Comparison of ENCODE assay signal across 9 cellular contexts in the genomic region with DNA sequence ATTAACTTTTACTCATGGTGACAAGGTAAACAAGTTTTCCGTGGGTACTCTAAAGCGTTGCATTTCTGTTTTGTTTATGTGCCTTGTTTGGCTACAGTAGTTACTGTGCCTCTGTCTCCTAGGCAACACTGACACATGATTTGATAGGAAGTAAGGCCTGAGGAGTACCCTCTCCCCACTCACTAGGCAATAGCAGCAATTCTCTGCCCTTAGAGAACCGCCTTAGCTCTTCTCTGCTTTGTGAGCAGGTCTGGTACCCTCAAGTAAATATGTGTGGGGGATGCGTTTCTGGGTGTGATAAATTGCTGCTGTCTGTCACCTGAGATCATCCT. TPM values are rescaled to one million over a fixed set of nuclear protein-coding genes. Genes with fewer than 3 reads are reported as not detected.
DNase-seq lines count a peak whose midpoint lies in the region; ATAC-seq, FAIRE-seq and TF ChIP-seq lines count a peak whose summit lies in the region.
"Had no signal": no experiment of that assay in that cellular context is flagged by ENCODE, and none has a peak within 500 bp of the region (broad histone marks: within the 10 kb centered on the region; RNA-seq: fewer than 3 reads in every experiment).

A gene with protein sequence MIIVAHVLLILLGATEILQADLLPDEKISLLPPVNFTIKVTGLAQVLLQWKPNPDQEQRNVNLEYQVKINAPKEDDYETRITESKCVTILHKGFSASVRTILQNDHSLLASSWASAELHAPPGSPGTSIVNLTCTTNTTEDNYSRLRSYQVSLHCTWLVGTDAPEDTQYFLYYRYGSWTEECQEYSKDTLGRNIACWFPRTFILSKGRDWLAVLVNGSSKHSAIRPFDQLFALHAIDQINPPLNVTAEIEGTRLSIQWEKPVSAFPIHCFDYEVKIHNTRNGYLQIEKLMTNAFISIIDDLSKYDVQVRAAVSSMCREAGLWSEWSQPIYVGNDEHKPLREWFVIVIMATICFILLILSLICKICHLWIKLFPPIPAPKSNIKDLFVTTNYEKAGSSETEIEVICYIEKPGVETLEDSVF (minus strand): TSS at position 76 of the 332 bp plus-strand sequence. CDS start 5,390 bp downstream, outside the sequence.

- peak; percentile 24 to 64 for ATAC-seq in activated naive CD4-positive, alpha-beta T cell treated with anti-CD3 and anti-CD28 coated beads, Interleukin-2, amount 50 U/mL, for 72 hours
- peak; percentile 61 to 69 for ATAC-seq in upper lobe of left lung (ENCODE audit: low FRiP score in 2 of 2)
- ATAC-seq in gastroesophageal sphincter: no peak

- no peak within 1 kb of the TSS for H3K4me3 Mint-ChIP-seq in activated naive CD4-positive, alpha-beta T cell treated with anti-CD3 and anti-CD28 coated beads, Interleukin-2, amount 10 ng/mL, durations not matched to agents 7 days and 5 days

- H3K14ac ChIP-seq in H1 (ENCODE audit: insufficient read length): no peak within 1 kb of the TSS

- H3K27ac Mint-ChIP-seq in activated naive CD4-positive, alpha-beta T cell treated with anti-CD3 and anti-CD28 coated beads, Interleukin-2, amount 50 U/mL, for 72 hours: peak within 1 kb of the TSS; percentile 1 to 48
- no peak within 1 kb of the TSS for H3K27ac Mint-ChIP-seq in activated naive CD4-positive, alpha-beta T cell treated with anti-CD3 and anti-CD28 coated beads, Interleukin-2, amount 10 ng/mL, durations not matched to agents 7 days and 5 days

- peak within 1 kb of the TSS in 1 of 2 experiments; percentile 52; a peak in 2 of 4 replicates for H3K4me2 ChIP-seq in H1 (ENCODE audit: insufficient read depth in 1 of 2, low read depth in 2 of 2, low read length in 2 of 2)

- H3K4me1 ChIP-seq in H1 (replicated peaks in 1 of 4; ENCODE audit: control insufficient read depth in 3 of 4, insufficient read depth in 4 of 4, low read length in 3 of 4) (peaks cover 0 to 6% (median 6%) of the 10 kb centered on the region in 4 experiments; a peak in 5 of 7 replicates), upper lobe of left lung (peaks cover 0 to 8% (median 0%) of the 10 kb centered on the region in 4 donors), gastroesophageal sphincter (no peaks in the 10 kb centered on the region)

- no peaks in the 10 kb centered on the region for H3K36me3 Mint-ChIP-seq in activated naive CD4-positive, alpha-beta T cell treated with anti-CD3 and anti-CD28 coated beads, Interleukin-2, amount 50 U/mL, for 72 hours
- no peaks in the 10 kb centered on the region for H3K36me3 Mint-ChIP-seq in activated naive CD4-positive, alpha-beta T cell treated with anti-CD3 and anti-CD28 coated beads, Interleukin-2, amount 10 ng/mL, durations not matched to agents 7 days and 5 days

- peak within 1 kb of the TSS; percentile 55 for H2AFZ ChIP-seq in H1 (ENCODE audit: low read length)

- TF ChIP-seq EP300 in H1 (IDR thresholded peaks at IDR 0.05; ENCODE audit: borderline replicate concordance in 1 of 2, low read depth in 2 of 2, low read length in 2 of 2): no peak
- TF ChIP-seq EP300 in upper lobe of left lung (IDR thresholded peaks at IDR 0.05): no peak
- TF ChIP-seq EP300 in gastroesophageal sphincter (IDR thresholded peaks at IDR 0.05): no peak

- H3K23me2 ChIP-seq in H1 (ENCODE audit: low read depth, low read length): no peaks in the 10 kb centered on the region

- TF ChIP-seq POLR2A in H1 (IDR thresholded peaks at IDR 0.05; ENCODE audit: control extremely low read depth in 1 of 2, low read depth in 2 of 2, low read length in 2 of 2) (no peak), upper lobe of left lung (IDR thresholded peaks at IDR 0.05) (no peak), gastroesophageal sphincter (IDR thresholded peaks at IDR 0.05) (no peak)

- no peak for TF ChIP-seq RAD21 in H1 (IDR thresholded peaks at IDR 0.05 in 1 of 2, conservative IDR thresholded peaks at IDR 0.05 in 1 of 2; ENCODE audit: low read depth in 2 of 2, low read length in 2 of 2)

- no peaks in the 10 kb centered on the region for H4K20me1 ChIP-seq in H1 (replicated peaks in 1 of 2; ENCODE audit: control insufficient read depth in 1 of 2, insufficient read depth in 2 of 2, low read length in 2 of 2)

- H3K23ac ChIP-seq in H1 (ENCODE audit: insufficient read length): no peak within 1 kb of the TSS

- in situ Hi-C loops in KBM-7 (cut with MboI; ENCODE audit: low pct_unique_long_range_greater_than_20kb, low sequenced_read_pairs): no loop called here

- no peak for DNase-seq in activated naive CD4-positive, alpha-beta T cell treated with anti-CD3 and anti-CD28 coated beads, Interleukin-2, amount 50 U/mL, for 72 hours (ENCODE audit: low spot score in 2 of 2)
- DNase-seq in activated naive CD4-positive, alpha-beta T cell treated with anti-CD3 and anti-CD28 coated beads, Interleukin-2, amount 50 U/mL, for 16 hours: no peak
- DNase-seq in KBM-7 (peak; percentile 19), H1 (ENCODE audit: low read depth in 1 of 2, low spot score in 2 of 2) (no peak), upper lobe of left lung (no peak), medulla oblongata (ENCODE audit: extremely low spot score) (no peak)
- no peak for DNase-seq in activated naive CD4-positive, alpha-beta T cell treated with anti-CD3 and anti-CD28 coated beads, Interleukin-2, amount 10 ng/mL, durations not matched to agents 7 days and 5 days

- peaks cover 5% of the 10 kb centered on the region for H3K27me3 Mint-ChIP-seq in activated naive CD4-positive, alpha-beta T cell treated with anti-CD3 and anti-CD28 coated beads, Interleukin-2, amount 10 ng/mL, durations not matched to agents 7 days and 5 days

- no peak within 1 kb of the TSS for H2AK5ac ChIP-seq in H1 (ENCODE audit: low read depth, low read length)

- H4K5ac ChIP-seq in H1 (ENCODE audit: insufficient read length, low read depth, low read length): no peak within 1 kb of the TSS

- no peak within 1 kb of the TSS for H4K8ac ChIP-seq in H1 (ENCODE audit: extremely low read depth, insufficient read depth, low read length)

- H3K79me1 ChIP-seq in H1 (ENCODE audit: low read depth, low read length): no peaks in the 10 kb centered on the region

- no peak within 1 kb of the TSS for H2BK5ac ChIP-seq in H1 (ENCODE audit: low read depth, low read length)

- H3K27ac ChIP-seq in H1 (ENCODE audit: low read depth, low read length) (peak within 1 kb of the TSS; percentile 62; the same call in 1 of the 2 replicates), upper lobe of left lung (peak within 1 kb of the TSS in 2 of 4 donors; percentile 12 to 23), gastroesophageal sphincter (no peak within 1 kb of the TSS)

- H3K9me3 Mint-ChIP-seq in activated naive CD4-positive, alpha-beta T cell treated with anti-CD3 and anti-CD28 coated beads, Interleukin-2, amount 50 U/mL, for 72 hours: no peaks in the 10 kb centered on the region
- no peaks in the 10 kb centered on the region for H3K9me3 Mint-ChIP-seq in activated naive CD4-positive, alpha-beta T cell treated with anti-CD3 and anti-CD28 coated beads, Interleukin-2, amount 10 ng/mL, durations not matched to agents 7 days and 5 days

- CTCF ChIA-PET in H1 (lab: Charles Lee; ENCODE audit: partially characterized antibody): interaction anchor here (0.9 to 1.1 kb wide), 2 partner anchors 43 to 79 kb away, joined by 3 read pairs; no protein-coding TSS in a partner anchor
- CTCF ChIA-PET in activated naive CD4-positive, alpha-beta T cell treated with anti-CD3 and anti-CD28 coated beads, Interleukin-2, amount 10 ng/mL, durations not matched to agents 7 days and 5 days (lab: Charles Lee): no interaction called here

- no peaks in the 10 kb centered on the region for H3K79me2 ChIP-seq in H1 (ENCODE audit: control insufficient read depth in 1 of 2, insufficient read depth in 2 of 2, low read length in 2 of 2)

- H2BK20ac ChIP-seq in H1 (ENCODE audit: low read length): no peak within 1 kb of the TSS

- H3K4ac ChIP-seq in H1 (replicated peaks; ENCODE audit: insufficient read length, low read depth, low read length): no peak within 1 kb of the TSS

- FAIRE-seq in H1 (lab: Jason Lieb, UNC): no peak

- POLR2A ChIA-PET in H1 (lab: Charles Lee; ENCODE audit: partially characterized antibody): no interaction called here

- no peak within 1 kb of the TSS for H2BK15ac ChIP-seq in H1 (ENCODE audit: low read length)

- H3K9me3 ChIP-seq in H1 (ENCODE audit: insufficient read depth in 2 of 2, low read depth in 1 of 2, low read length in 1 of 2) (no peaks in the 10 kb centered on the region), upper lobe of left lung (no peaks in the 10 kb centered on the region), gastroesophageal sphincter (no peaks in the 10 kb centered on the region)

- peak within 1 kb of the TSS; percentile 82; the same call in 1 of the 2 replicates for H2BK12ac ChIP-seq in H1 (ENCODE audit: low read depth, low read length)

- no peak within 1 kb of the TSS for H4K91ac ChIP-seq in H1 (replicated peaks; ENCODE audit: insufficient read length, low read length)

- no peaks in the 10 kb centered on the region for H3K27me3 ChIP-seq in H1 (replicated peaks in 1 of 4; ENCODE audit: control insufficient read depth in 3 of 4, extremely low read depth in 1 of 4, insufficient read depth in 3 of 4, low read length in 3 of 4)
- H3K27me3 ChIP-seq in upper lobe of left lung: no peaks in the 10 kb centered on the region
- H3K27me3 ChIP-seq in gastroesophageal sphincter: peaks cover 11% of the 10 kb centered on the region

- WGBS in H1 (ENCODE audit: extremely low coverage in 1 of 2, insufficient coverage in 1 of 2, insufficient read length in 1 of 2, insufficient replicate concordance in 2 of 2, low coverage in 1 of 2, low lambda C conversion rate in 2 of 2, missing lambda C conversion rate in 1 of 2), 2 experiments: 84% methylated on average over 4 of the region's 4 CpGs; no CpG with 5 or more reads in 1 of the 2 experiments
- WGBS in upper lobe of left lung, 2 donors: 41 to 50% methylated on average over 4 of the region's 4 CpGs
- WGBS in gastroesophageal sphincter (ENCODE audit: low coverage in 1 of 2), 2 donors: 29 to 50% methylated on average over 3 to 4 of the region's 4 CpGs

- no peak within 1 kb of the TSS for H3K4me3 ChIP-seq in H1 (ENCODE audit: extremely low read depth in 1 of 4, insufficient read depth in 2 of 4, low read depth in 3 of 4, low read length in 4 of 4)
- H3K4me3 ChIP-seq in upper lobe of left lung: peak within 1 kb of the TSS in 3 of 4 donors; percentile 11 to 25 (median 12)
- H3K4me3 ChIP-seq in gastroesophageal sphincter: no peak within 1 kb of the TSS

- H3K56ac ChIP-seq in H1 (replicated peaks; ENCODE audit: insufficient read length, low read depth, low read length): no peak within 1 kb of the TSS

- H3K18ac ChIP-seq in H1 (ENCODE audit: extremely low read depth, low read length): no peak within 1 kb of the TSS

- H3K36me3 ChIP-seq in H1 (ENCODE audit: control insufficient read depth in 2 of 4, insufficient read depth in 4 of 4, low read length in 3 of 4): no peaks in the 10 kb centered on the region
- no peaks in the 10 kb centered on the region for H3K36me3 ChIP-seq in upper lobe of left lung
- H3K36me3 ChIP-seq in gastroesophageal sphincter: no peaks in the 10 kb centered on the region

- TF ChIP-seq CTCF in H1 (IDR thresholded peaks at IDR 0.05; ENCODE audit: control extremely low read depth in 1 of 3, insufficient read depth in 1 of 3, low read depth in 1 of 3, low read length in 3 of 3) (no peak), upper lobe of left lung (IDR thresholded peaks at IDR 0.05) (no peak), gastroesophageal sphincter (IDR thresholded peaks at IDR 0.05) (no peak)

- H2BK120ac ChIP-seq in H1 (replicated peaks; ENCODE audit: low read depth, low read length): no peak within 1 kb of the TSS

- peak within 1 kb of the TSS in 1 of 4 experiments; percentile 42; a peak in 2 of 7 replicates for H3K9ac ChIP-seq in H1 (replicated peaks in 1 of 4; ENCODE audit: extremely low read depth in 1 of 4, low read depth in 3 of 4, low read length in 3 of 4)

- no peaks in the 10 kb centered on the region for H3K4me1 Mint-ChIP-seq in activated naive CD4-positive, alpha-beta T cell treated with anti-CD3 and anti-CD28 coated beads, Interleukin-2, amount 10 ng/mL, durations not matched to agents 7 days and 5 days

RNA-seq across cellular contexts. Expression of the gene that starts here (rescaled TPM):
- not detected for total RNA-seq in activated naive CD4-positive, alpha-beta T cell treated with anti-CD3 and anti-CD28 coated beads, Interleukin-2, amount 50 U/mL, for 72 hours
- not detected in 2 replicates for total RNA-seq in H1 (2021; fragmentation: NEBNext Ultra II Directional; extraction: Animal tissue kit (Norgen Biotek cat#: 25700))
- not detected in 2 replicates for polyA plus RNA-seq in H1 (2011; rRNA removed)
- polyA plus RNA-seq in H1 (2011; cell fraction: cytosol; rRNA removed): 0.05 TPM
- not detected for polyA plus RNA-seq in H1 (2011; cell fraction: nucleus; rRNA removed)
- polyA plus RNA-seq in H1 (2012, experiment 1 of 2): not detected in 4 replicates
- not detected for polyA plus RNA-seq in H1 (2012, experiment 2 of 2)
- 0.04 TPM for polyA plus RNA-seq in H1 (2013, experiment 1 of 2)
- 0.04 TPM for polyA plus RNA-seq in H1 (2013, experiment 2 of 2)
- polyA minus RNA-seq in H1 (2011; rRNA and poly(A)+ RNA removed): not detected in 2 replicates
- polyA minus RNA-seq in H1 (2011; cell fraction: cytosol; rRNA and poly(A)+ RNA removed): not detected
- polyA minus RNA-seq in H1 (2011; cell fraction: nucleus; rRNA and poly(A)+ RNA removed): 1.9 TPM
- 10 to 100 TPM in 1 of 6 donors, 1 to 10 TPM in 4, under 1 TPM in 1; 0.46 to 17.7 (median 3.7) TPM for total RNA-seq in upper lobe of left lung
- under 1 TPM in 3 of 4 donors, not detected in 1; 0.15 to 0.81 (median 0.72) TPM for total RNA-seq in gastroesophageal sphincter
- total RNA-seq: kidney epithelial cell had no signal

Comparison
In these comparisons a context has a peak if more than half of its experiments do, and no peak if none do; other contexts are left out.
1. Peak in ATAC-seq in activated naive CD4-positive, alpha-beta T cell treated with anti-CD3 and anti-CD28 coated beads, Interleukin-2, amount 50 U/mL, for 72 hours; RNA of the gene not detected or under 1 TPM.
2. H3K4me3 ChIP-seq: peak in upper lobe of left lung (3 of 4); none in H1 (0 of 4) and gastroesophageal sphincter (0 of 2).